ENCODE assay signal across 12 cellular contexts in genomic region chr3:50275996-50276761, GRCh38. TPM values are rescaled to one million over a fixed set of nuclear protein-coding genes. Genes with fewer than 3 reads are reported as not detected.
DNase-seq lines count a peak whose midpoint lies in the region; ATAC-seq and TF ChIP-seq lines count a peak whose summit lies in the region.
"Had no signal": no experiment of that assay in that cellular context is flagged by ENCODE, and none has a peak within 500 bp of the region (broad histone marks: within the 10 kb centered on the region; RNA-seq: fewer than 3 reads in every experiment).

No MANE protein-coding gene starts in this region.

- peak overlapping the region; percentile 6 for H3K4me3 Mint-ChIP-seq in natural killer cell
- H3K4me3 Mint-ChIP-seq in natural killer cell treated with Interleukin-12 subunit alpha and Interleukin-12 subunit beta and Interleukin-15 and Interleukin-18, amount 100 ng/mL, for 72 hours = no peak overlapping the region

- 57 to 60% methylated on average over 37 to 78 of the region's 79 CpGs for WGBS in testis, 2 donors
- WGBS in esophagus squamous epithelium, 2 donors = 59 to 81% methylated on average over 8 to 12 of the region's 79 CpGs

- peak overlapping the region; percentile 55 for H3K4me3 ChIP-seq in iPS-15b (ENCODE audit: low read depth, low read length)
- H3K4me3 ChIP-seq in testis = peak overlapping the region; percentile 12 to 36
- H3K4me3 ChIP-seq in esophagus squamous epithelium = no peak overlapping the region
- H3K4me3 ChIP-seq: left lung had no signal

- no peaks in the 10 kb centered on the region for H3K9me3 ChIP-seq in iPS-15b (ENCODE audit: control insufficient read depth, insufficient read depth, low read length)
- H3K9me3 ChIP-seq in testis = no peaks in the 10 kb centered on the region
- no peaks in the 10 kb centered on the region for H3K9me3 ChIP-seq in esophagus squamous epithelium
- H3K9me3 ChIP-seq: left lung had no signal

- peak overlapping the region in 1 of 2 donors; percentile 44 for H3K27ac Mint-ChIP-seq in natural killer cell
- no peak overlapping the region for H3K27ac Mint-ChIP-seq in natural killer cell treated with Interleukin-12 subunit alpha and Interleukin-12 subunit beta and Interleukin-15 and Interleukin-18, amount 100 ng/mL, for 72 hours

- ATAC-seq in natural killer cell = peak in 1 of 3 donors; percentile 9
- no peak for ATAC-seq in natural killer cell treated with Interleukin-12 subunit alpha and Interleukin-12 subunit beta and Interleukin-15 and Interleukin-18, amount 100 ng/mL, for 72 hours
- ATAC-seq: left lung had no signal

- H3K27me3 Mint-ChIP-seq in natural killer cell (ENCODE audit: low read depth in 2 of 2) = peaks cover 13 to 32% of the 10 kb centered on the region in 2 donors
- H3K27me3 Mint-ChIP-seq in natural killer cell treated with Interleukin-12 subunit alpha and Interleukin-12 subunit beta and Interleukin-15 and Interleukin-18, amount 100 ng/mL, for 72 hours = peaks cover 21 to 24% of the 10 kb centered on the region in 2 donors

- no peaks in the 10 kb centered on the region for H3K36me3 Mint-ChIP-seq in natural killer cell
- H3K36me3 Mint-ChIP-seq in natural killer cell treated with Interleukin-12 subunit alpha and Interleukin-12 subunit beta and Interleukin-15 and Interleukin-18, amount 100 ng/mL, for 72 hours = no peaks in the 10 kb centered on the region

- DNase-seq in natural killer cell (no peak), testis (no peak), NCI-H524 treated with DMSO at 0.1 percent for 48 hours (lab: John Stamatoyannopoulos, UW) (no peak), esophagus squamous epithelium (lab: John Stamatoyannopoulos, UW) (no peak), SW480 (ENCODE audit: low spot score) (no peak)
- no peak for DNase-seq in natural killer cell treated with Interleukin-12 subunit alpha and Interleukin-12 subunit beta and Interleukin-15 and Interleukin-18, amount 100 ng/mL, for 72 hours (ENCODE audit: low spot score)
- DNase-seq in activated T-cell treated with anti-CD3 and anti-CD28 coated beads, Interleukin-2, amount 50 U/mL, for 1 hour = peak; percentile 41
- DNase-seq: effector CD4-positive, alpha-beta T cell; KBM-7; NCI-H187 had no signal

- H3K27me3 ChIP-seq in iPS-15b (ENCODE audit: control insufficient read depth, insufficient read depth, low read length) (peaks cover 46% of the 10 kb centered on the region), testis (no peaks in the 10 kb centered on the region), esophagus squamous epithelium (peaks cover 0 to 40% (median 3%) of the 10 kb centered on the region in 4 donors)

- TF ChIP-seq CTCF in natural killer cell (IDR thresholded peaks at IDR 0.05) (no peak), testis (IDR thresholded peaks at IDR 0.05) (no peak), esophagus squamous epithelium (IDR thresholded peaks at IDR 0.05) (no peak)

- peak overlapping the region; percentile 37 for H3K9ac ChIP-seq in iPS-15b (ENCODE audit: low read depth, low read length)

- TF ChIP-seq POLR2A in testis (IDR thresholded peaks at IDR 0.05) (no peak), esophagus squamous epithelium (IDR thresholded peaks at IDR 0.05) (no peak)

- intact Hi-C loops in natural killer cell (cut with micrococcal nuclease) (no loop called here), testis (cut with DNase I; ENCODE audit: low total_unique reads) (loop anchor here (10.0 kb wide), 1 partner anchor 81 kb away; the partner anchor contains the start of gene GNAT1), esophagus squamous epithelium (cut with DNase I) (loop anchor here (10.0 kb wide), 1 partner anchor 49 kb away; the partner anchor contains the start of genes HYAL2 and TUSC2)

- H3K27ac ChIP-seq in testis (no peak overlapping the region), esophagus squamous epithelium (no peak overlapping the region)
- H3K27ac ChIP-seq: left lung had no signal

- H3K36me3 ChIP-seq in iPS-15b (ENCODE audit: control insufficient read depth, insufficient read depth, low read length) = no peaks in the 10 kb centered on the region
- no peaks in the 10 kb centered on the region for H3K36me3 ChIP-seq in testis (ENCODE audit: low read depth, missing control alignments)
- H3K36me3 ChIP-seq in esophagus squamous epithelium = no peaks in the 10 kb centered on the region

- H3K9me3 Mint-ChIP-seq in natural killer cell = no peaks in the 10 kb centered on the region
- no peaks in the 10 kb centered on the region for H3K9me3 Mint-ChIP-seq in natural killer cell treated with Interleukin-12 subunit alpha and Interleukin-12 subunit beta and Interleukin-15 and Interleukin-18, amount 100 ng/mL, for 72 hours

- peaks cover 3% of the 10 kb centered on the region for H3K4me1 ChIP-seq in iPS-15b (ENCODE audit: control insufficient read depth, insufficient read depth, low read length)
- H3K4me1 ChIP-seq in testis = peaks cover 8% of the 10 kb centered on the region
- peaks cover 11 to 52% (median 26%) of the 10 kb centered on the region in 3 donors for H3K4me1 ChIP-seq in esophagus squamous epithelium

- H3K4me1 Mint-ChIP-seq in natural killer cell = peaks cover 11 to 32% of the 10 kb centered on the region in 2 donors
- H3K4me1 Mint-ChIP-seq in natural killer cell treated with Interleukin-12 subunit alpha and Interleukin-12 subunit beta and Interleukin-15 and Interleukin-18, amount 100 ng/mL, for 72 hours (ENCODE audit: low read depth in 2 of 2) = peaks cover 20 to 22% of the 10 kb centered on the region in 2 donors

RNA-seq across cellular contexts. Expression of gene LSMEM2, which starts 2.7 kb away (rescaled TPM):
- not detected for total RNA-seq in natural killer cell
- total RNA-seq in natural killer cell treated with Interleukin-12 subunit alpha and Interleukin-12 subunit beta and Interleukin-15 and Interleukin-18, amount 100 ng/mL, for 72 hours = not detected
- 1 to 10 TPM; 1.5 to 3.2 TPM for total RNA-seq in testis
- polyA plus RNA-seq in testis (ENCODE audit: insufficient read depth, low read depth, low replicate concordance) = 2.6 TPM
- total RNA-seq in esophagus squamous epithelium = not detected

RNA-seq across cellular contexts. Expression of gene SEMA3B, which starts 7.2 kb away (rescaled TPM):
- total RNA-seq in natural killer cell (1 to 10 TPM in 1 of 3 donors, under 1 TPM in 2; 0.97 to 2.0 (median 0.99) TPM), testis (10 to 100 TPM; 12.9 to 26.7 TPM), esophagus squamous epithelium (1 to 10 TPM in 3 of 4 donors, under 1 TPM in 1; 0.70 to 8.2 (median 2.4) TPM)
- 1 to 10 TPM in 1 of 2 donors, under 1 TPM in 1; 0.89 to 1.2 TPM for total RNA-seq in natural killer cell treated with Interleukin-12 subunit alpha and Interleukin-12 subunit beta and Interleukin-15 and Interleukin-18, amount 100 ng/mL, for 72 hours
- 30.2 TPM for polyA plus RNA-seq in testis (ENCODE audit: insufficient read depth, low read depth, low replicate concordance)

RNA-seq across cellular contexts. Expression of gene IFRD2, which starts 16.1 kb away (rescaled TPM):
- 10 to 100 TPM; 27.8 to 39.1 (median 32.1) TPM for total RNA-seq in natural killer cell
- 100 to 1,000 TPM in 1 of 2 donors, 10 to 100 TPM in 1; 84.2 to 225 TPM for total RNA-seq in natural killer cell treated with Interleukin-12 subunit alpha and Interleukin-12 subunit beta and Interleukin-15 and Interleukin-18, amount 100 ng/mL, for 72 hours
- total RNA-seq in testis = 10 to 100 TPM; 55.3 to 60.9 TPM
- polyA plus RNA-seq in testis (ENCODE audit: insufficient read depth, low read depth, low replicate concordance) = 42.3 TPM
- total RNA-seq in esophagus squamous epithelium = 100 to 1,000 TPM in 1 of 4 donors, 10 to 100 TPM in 3; 49.0 to 100 (median 72.9) TPM

RNA-seq across cellular contexts. Expression of gene HYAL3, which starts 23.0 kb away (rescaled TPM):
- 1 to 10 TPM in 2 of 3 donors, under 1 TPM in 1; 0.93 to 2.0 (median 1.2) TPM for total RNA-seq in natural killer cell
- total RNA-seq in natural killer cell treated with Interleukin-12 subunit alpha and Interleukin-12 subunit beta and Interleukin-15 and Interleukin-18, amount 100 ng/mL, for 72 hours = 1 to 10 TPM; 5.5 to 5.6 TPM
- total RNA-seq in testis = 10 to 100 TPM; 13.8 to 25.2 TPM
- polyA plus RNA-seq in testis (ENCODE audit: insufficient read depth, low read depth, low replicate concordance) = 27.9 TPM
- total RNA-seq in esophagus squamous epithelium = 1 to 10 TPM; 5.3 to 7.9 (median 5.8) TPM

RNA-seq across cellular contexts. Expression of gene NAA80, which starts 23.0 kb away (rescaled TPM):
- 10 to 100 TPM; 22.2 to 30.3 (median 29.6) TPM for total RNA-seq in natural killer cell
- total RNA-seq in natural killer cell treated with Interleukin-12 subunit alpha and Interleukin-12 subunit beta and Interleukin-15 and Interleukin-18, amount 100 ng/mL, for 72 hours = 10 to 100 TPM; 13.2 to 15.7 TPM
- 10 to 100 TPM; 37.9 to 79.4 TPM for total RNA-seq in testis
- polyA plus RNA-seq in testis (ENCODE audit: insufficient read depth, low read depth, low replicate concordance) = 72.4 TPM
- total RNA-seq in esophagus squamous epithelium = 10 to 100 TPM in 1 of 4 donors, 1 to 10 TPM in 3; 6.0 to 16.2 (median 7.7) TPM

Comparison
In these comparisons a context has a peak if more than half of its experiments do, and no peak if none do; other contexts are left out.
1. H3K4me3 ChIP-seq: peak in iPS-15b (single experiment) and testis (2 of 2); none in esophagus squamous epithelium (0 of 4).